8 cellular contexts compared by ENCODE assay signal in genomic region chr10:116742367-116743265, GRCh38. TPM values are rescaled to one million over a fixed set of nuclear protein-coding genes. Genes with fewer than 3 reads are reported as not detected.
A peak's percentile ranks its signal among the peaks of the same experiment; 100 is the strongest.
DNase-seq lines count a peak whose midpoint lies in the region; ATAC-seq and TF ChIP-seq lines count a peak whose summit lies in the region.

TSS of gene HSPA12A (minus strand) at chr10:116742566. CDS start at chr10:116742469, 97 bp downstream.

- peak within 1 kb of the TSS in 7 of 11 experiments; percentile 26 to 60 (median 56); a peak in 8 of 22 replicates for H3K27ac ChIP-seq in BLaER1 treated with 17β-estradiol and CSF1 and Interleukin-3, amounts not matched to agents 10 nM and 100 nM
- peak within 1 kb of the TSS; percentile 93 to 94 (median 93) for H3K27ac ChIP-seq in transverse colon

- H3K36me3 ChIP-seq in BLaER1 treated with 17β-estradiol and CSF1 and Interleukin-3, amounts not matched to agents 10 nM and 100 nM = no peaks in the 10 kb centered on the region
- H3K36me3 ChIP-seq in transverse colon = no peaks in the 10 kb centered on the region

- peak in 1 of 5 experiments; percentile 24 for TF ChIP-seq CTCF in transverse colon (IDR thresholded peaks at IDR 0.05)

- H3K4me3 ChIP-seq in BLaER1 treated with 17β-estradiol and CSF1 and Interleukin-3, amounts not matched to agents 10 nM and 100 nM = peak within 1 kb of the TSS; percentile 60 to 76 (median 68)
- peak within 1 kb of the TSS; percentile 70 to 94 (median 84) for H3K4me3 ChIP-seq in transverse colon

- peak; percentile 19 for TF ChIP-seq POLR2A in transverse colon (IDR thresholded peaks at IDR 0.05)

- H3K4me2 ChIP-seq in BLaER1 treated with 17β-estradiol and CSF1 and Interleukin-3, amounts not matched to agents 10 nM and 100 nM = peak within 1 kb of the TSS; percentile 90 to 98 (median 96)

- DNase-seq in RKO (ENCODE audit: low spot score) = peak; percentile 94
- DNase-seq in activated naive CD8-positive, alpha-beta T cell treated with anti-CD3 and anti-CD28 coated beads, Interleukin-2, amount 50 U/mL, for 16 hours (ENCODE audit: low read depth, low spot score) = peak; percentile 7
- DNase-seq in Right ventricle myocardium inferior (ENCODE audit: missing footprints) = peak; percentile 87
- peak; percentile 63 for DNase-seq in non-pigmented ciliary epithelial cell (ENCODE audit: low read depth)
- peak; percentile 80 for DNase-seq in transverse colon

- H4K20me1 ChIP-seq in BLaER1 treated with 17β-estradiol and CSF1 and Interleukin-3, amounts not matched to agents 10 nM and 100 nM = peaks cover 0 to 33% (median 11%) of the 10 kb centered on the region in 11 experiments; a peak in 10 of 22 replicates

- H3K9ac ChIP-seq in BLaER1 treated with 17β-estradiol and CSF1 and Interleukin-3, amounts not matched to agents 10 nM and 100 nM = peak within 1 kb of the TSS; percentile 51 to 84 (median 76)

- peak; percentile 87 for ATAC-seq in GM19043 (IDR thresholded peaks at IDR 0.05; ENCODE audit: low read depth, unreplicated experiment)
- ATAC-seq in HG03175 (IDR thresholded peaks at IDR 0.05; ENCODE audit: unreplicated experiment) = peak; percentile 92
- peak; percentile 93 for ATAC-seq in Right ventricle myocardium inferior

- no peak for TF ChIP-seq EP300 in transverse colon (IDR thresholded peaks at IDR 0.05; ENCODE audit: low read depth)

- 0 to 2% methylated on average over 1 to 12 of the region's 114 CpGs for WGBS in transverse colon (ENCODE audit: low coverage in 1 of 2), 2 donors

- H3K27me3 ChIP-seq in BLaER1 treated with 17β-estradiol and CSF1 and Interleukin-3, amounts not matched to agents 10 nM and 100 nM = peaks cover 50 to 76% (median 62%) of the 10 kb centered on the region in 11 experiments
- peaks cover 17% of the 10 kb centered on the region for H3K27me3 ChIP-seq in transverse colon

- no peaks in the 10 kb centered on the region for H3K9me3 ChIP-seq in BLaER1 treated with 17β-estradiol and CSF1 and Interleukin-3, amounts not matched to agents 10 nM and 100 nM (replicated peaks in 1 of 11)
- H3K9me3 ChIP-seq in transverse colon = no peaks in the 10 kb centered on the region

- intact Hi-C loops in Right ventricle myocardium inferior (cut with DNase I) = loop anchor here (2.0 kb wide), 2 partner anchors 14 to 60 kb away; no protein-coding TSS in a partner anchor
- intact Hi-C loops in transverse colon (cut with DNase I; ENCODE audit: low total_unique reads) = no loop called here

- peaks cover 10 to 39% (median 27%) of the 10 kb centered on the region in 10 experiments for H3K4me1 ChIP-seq in BLaER1 treated with 17β-estradiol and CSF1 and Interleukin-3, amounts not matched to agents 10 nM and 100 nM
- peaks cover 0 to 16% (median 12%) of the 10 kb centered on the region in 4 donors for H3K4me1 ChIP-seq in transverse colon

- in situ Hi-C loops in transverse colon (cut with MboI; ENCODE audit: low pct_ligation_motif_present in 1 of 4, low pct_unique_long_range_greater_than_20kb in 1 of 4, low sequenced_read_pairs in 3 of 4) = no loop called here

RNA-seq across cellular contexts. Expression of gene HSPA12A, which starts in this region (rescaled TPM):
- total RNA-seq in Right ventricle myocardium inferior (20.8 TPM), transverse colon (10 to 100 TPM in 1 of 4 donors, 1 to 10 TPM in 3; 6.4 to 52.3 (median 9.5) TPM)

Comparison
In these comparisons a context has a peak if more than half of its experiments do, and no peak if none do; other contexts are left out.
1. Peak in every context shown above with its lines: DNase-seq, ATAC-seq, H3K4me3 ChIP-seq and H3K27ac ChIP-seq.
2. DNase-seq: peak in every context shown above with its lines; median percentile 94 in RKO; 87 in Right ventricle myocardium inferior; 80 in transverse colon; 63 in non-pigmented ciliary epithelial cell; 7 in activated naive CD8-positive, alpha-beta T cell treated with anti-CD3 and anti-CD28 coated beads, Interleukin-2, amount 50 U/mL, for 16 hours.